Comparison of ENCODE assay signal across 17 cellular contexts in genomic region chr5:5046680-5047502, GRCh38.
DNase-seq lines count a peak whose midpoint lies in the region; ATAC-seq and TF ChIP-seq lines count a peak whose summit lies in the region.
"Had no signal": no experiment of that assay in that cellular context is flagged by ENCODE, and none has a peak within 500 bp of the region (broad histone marks: within the 10 kb centered on the region; RNA-seq: fewer than 3 reads in every experiment).

No MANE protein-coding gene starts in this region.

- peaks cover 0 to 1% (median 0%) of the 10 kb centered on the region in 3 donors for H3K27me3 Mint-ChIP-seq in CD14-positive monocyte (ENCODE audit: low read depth in 3 of 3)
- H3K27me3 Mint-ChIP-seq: B cell; stimulated activated naive CD8-positive, alpha-beta T cell treated with anti-CD3 and anti-CD28 coated beads, Interleukin-15, amount 100 ng/mL, for 72 hours had no signal

- no peaks in the 10 kb centered on the region for H3K9me3 ChIP-seq in adrenal gland (replicated peaks in 1 of 3)

- WGBS in adrenal gland, 4 donors: 61 to 75% (median 69%) methylated on average over 6 of the region's 6 CpGs

- H3K9me3 Mint-ChIP-seq in CD14-positive monocyte: peaks cover 0 to 6% (median 4%) of the 10 kb centered on the region in 7 donors
- H3K9me3 Mint-ChIP-seq: WTC11 had no signal

- no peak for TF ChIP-seq CTCF in CD14-positive monocyte (IDR thresholded peaks at IDR 0.05)
- no peak for TF ChIP-seq CTCF in adrenal gland (IDR thresholded peaks at IDR 0.05)

- ATAC-seq in GM18517 (IDR thresholded peaks at IDR 0.05; ENCODE audit: unreplicated experiment) (peak; percentile 90), GM21381 (IDR thresholded peaks at IDR 0.05; ENCODE audit: unreplicated experiment) (peak; percentile 66), HG02885 (IDR thresholded peaks at IDR 0.05; ENCODE audit: poor library complexity, unreplicated experiment) (peak; percentile 90), HG03521 (IDR thresholded peaks at IDR 0.05; ENCODE audit: unreplicated experiment) (peak; percentile 68)
- ATAC-seq in activated CD4-positive, CD25-positive, alpha-beta regulatory T cell treated with anti-CD3 and anti-CD28 coated beads, Interleukin-2, amount 50 U/mL, for 24 hours: no peak
- ATAC-seq: activated T-cell treated with anti-CD3 and anti-CD28 coated beads, Interleukin-2, amount 50 U/mL, for 72 hours; stimulated activated naive CD8-positive, alpha-beta T cell treated with anti-CD3 and anti-CD28 coated beads, Interleukin-15, amount 100 ng/mL, for 72 hours; WTC11 had no signal

- H3K4me3 ChIP-seq in adrenal gland: no peak overlapping the region

- H3K36me3 Mint-ChIP-seq in CD14-positive monocyte: no peaks in the 10 kb centered on the region
- H3K36me3 Mint-ChIP-seq: WTC11 had no signal

- H3K4me1 ChIP-seq in adrenal gland (replicated peaks in 1 of 2): no peaks in the 10 kb centered on the region

- H3K27ac ChIP-seq in adrenal gland: no peak overlapping the region

- H3K36me3 ChIP-seq in adrenal gland (replicated peaks in 1 of 2): no peaks in the 10 kb centered on the region

- TF ChIP-seq POLR2A in adrenal gland (IDR thresholded peaks at IDR 0.05): no peak

- no peak overlapping the region for H3K4me3 Mint-ChIP-seq in CD14-positive monocyte
- H3K4me3 Mint-ChIP-seq: activated T-cell treated with anti-CD3 and anti-CD28 coated beads, Interleukin-2, amount 50 U/mL, for 72 hours; B cell; stimulated activated naive CD8-positive, alpha-beta T cell treated with anti-CD3 and anti-CD28 coated beads, Interleukin-15, amount 100 ng/mL, for 72 hours; WTC11 had no signal

- intact Hi-C loops in CD14-positive monocyte (cut with micrococcal nuclease): no loop called here
- intact Hi-C loops in adrenal gland (cut with DNase I): no loop called here

- H3K27me3 ChIP-seq in adrenal gland: no peaks in the 10 kb centered on the region

- no peaks in the 10 kb centered on the region for H3K4me1 Mint-ChIP-seq in CD14-positive monocyte
- H3K4me1 Mint-ChIP-seq: B cell; stimulated activated naive CD8-positive, alpha-beta T cell treated with anti-CD3 and anti-CD28 coated beads, Interleukin-15, amount 100 ng/mL, for 72 hours; WTC11 had no signal

- DNase-seq in CD14-positive monocyte (ENCODE audit: low spot score) (no peak), adrenal gland (no peak), amygdala (lab: John Stamatoyannopoulos, UW) (no peak)
- DNase-seq: activated T-cell treated with anti-CD3 and anti-CD28 coated beads, Interleukin-2, amount 50 U/mL, for 72 hours; effector CD4-positive, alpha-beta T cell; foreskin melanocyte; IMR-90; NCI-H1930; stimulated activated CD4-positive, alpha-beta T cell treated with anti-CD3 and anti-CD28 coated beads, Interleukin-2, amount 100 ng/mL, for 48 hours; stimulated activated naive CD8-positive, alpha-beta T cell treated with anti-CD3 and anti-CD28 coated beads, Interleukin-15, amount 100 ng/mL, for 72 hours had no signal

- H3K27ac Mint-ChIP-seq in CD14-positive monocyte: peak overlapping the region in 1 of 7 donors; percentile 52
- H3K27ac Mint-ChIP-seq: activated T-cell treated with anti-CD3 and anti-CD28 coated beads, Interleukin-2, amount 50 U/mL, for 72 hours; B cell; stimulated activated naive CD8-positive, alpha-beta T cell treated with anti-CD3 and anti-CD28 coated beads, Interleukin-15, amount 100 ng/mL, for 72 hours; WTC11 had no signal

Comparison
In these comparisons a context has a peak if more than half of its experiments do, and no peak if none do; other contexts are left out.
1. ATAC-seq: peak in GM18517 (single experiment), GM21381 (single experiment), HG02885 (single experiment) and HG03521 (single experiment); none in activated CD4-positive, CD25-positive, alpha-beta regulatory T cell treated with anti-CD3 and anti-CD28 coated beads, Interleukin-2, amount 50 U/mL, for 24 hours (0 of 2).